12 cellular contexts compared by ENCODE assay signal in the genomic region with DNA sequence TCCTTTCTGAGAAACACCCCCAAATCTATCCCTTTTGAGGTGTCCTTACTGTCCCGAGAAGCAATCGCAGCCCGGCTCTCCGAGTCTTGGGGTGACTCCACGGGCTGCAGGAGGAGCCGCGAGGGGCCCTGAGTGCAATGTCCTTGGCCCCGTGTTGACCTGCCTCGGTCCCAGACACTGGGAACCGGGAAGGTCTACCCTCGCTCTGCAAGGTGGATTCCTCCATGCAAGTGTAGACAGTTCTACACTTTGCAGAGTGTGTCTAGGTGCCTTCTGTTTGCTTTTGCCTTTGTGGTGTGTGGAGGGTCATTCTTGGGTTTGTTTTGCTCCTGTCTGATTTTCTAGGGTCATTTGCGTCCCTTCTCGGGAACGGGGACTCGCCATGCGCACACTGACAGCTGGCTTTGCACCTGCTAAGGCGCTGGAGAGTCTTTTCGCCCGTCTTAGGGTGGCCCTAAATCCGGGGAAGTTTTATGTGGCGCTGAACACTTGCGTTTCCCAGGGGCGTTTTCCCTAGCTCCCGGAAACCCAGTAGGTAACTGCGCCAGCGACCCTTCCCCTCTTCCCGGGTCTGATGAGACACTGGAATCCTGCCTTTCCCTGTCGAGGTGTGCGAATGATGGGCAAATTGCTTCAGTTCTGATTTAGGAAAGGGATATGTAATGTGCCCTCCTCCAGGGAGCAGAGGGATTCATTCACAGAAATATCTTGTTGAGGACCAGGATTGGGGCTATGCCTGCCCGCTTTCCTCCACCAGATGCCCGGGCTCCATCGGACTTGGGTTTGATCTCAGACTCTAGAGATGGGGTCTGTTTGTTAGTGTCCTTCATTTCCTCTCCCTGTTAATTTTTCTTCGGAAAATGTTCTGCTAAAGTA. TPM values are rescaled to one million over a fixed set of nuclear protein-coding genes. Genes with fewer than 3 reads are reported as not detected.
DNase-seq lines count a peak whose midpoint lies in the region; TF ChIP-seq lines count a peak whose summit lies in the region.
"Had no signal": no experiment of that assay in that cellular context is flagged by ENCODE, and none has a peak within 500 bp of the region (broad histone marks: within the 10 kb centered on the region; RNA-seq: fewer than 3 reads in every experiment).

No MANE protein-coding gene starts in this region.

- CTCF ChIA-PET in mammary epithelial cell (lab: Charles Lee; ENCODE audit: low non-redundant PET), result no interaction called here

- in situ Hi-C loops in mammary epithelial cell (cut with MboI; ENCODE audit: low sequenced_read_pairs in 2 of 2), result no loop called here

- H3K27me3 ChIP-seq in mammary epithelial cell (ENCODE audit: insufficient read depth, low read length), result peaks cover 20% of the 10 kb centered on the region
- peaks cover 32% of the 10 kb centered on the region for H3K27me3 ChIP-seq in kidney epithelial cell (ENCODE audit: control insufficient read depth, insufficient read depth, low read length)
- H3K27me3 ChIP-seq in smooth muscle cell (ENCODE audit: low read depth), result peaks cover 83% of the 10 kb centered on the region
- H3K27me3 ChIP-seq: ascending aorta had no signal

- DNase-seq in DMS79 treated with DMSO at 0.1 percent for 48 hours (lab: John Stamatoyannopoulos, UW), result peak; percentile 50
- DNase-seq in DMS79 (lab: John Stamatoyannopoulos, UW), result no peak
- DNase-seq in mammary epithelial cell, result no peak
- DNase-seq in kidney epithelial cell (ENCODE audit: low read depth), result no peak
- DNase-seq in smooth muscle cell (lab: John Stamatoyannopoulos, UW; ENCODE audit: unreplicated experiment), result no peak
- no peak for DNase-seq in SIG-M5 treated with dmso at 0.1 percent for 504 hours (lab: John Stamatoyannopoulos, UW; ENCODE audit: unreplicated experiment)
- DNase-seq in middle frontal gyrus (ENCODE audit: extremely low spot score, low spot score), result no peak
- DNase-seq in stimulated activated CD8-positive, alpha-beta memory T cell treated with anti-CD3 and anti-CD28 coated beads, Interleukin-4, amount 100 ng/mL, for 48 hours, result no peak
- DNase-seq: KG1 had no signal

- H3K9me3 ChIP-seq in mammary epithelial cell (replicated peaks; ENCODE audit: insufficient read depth, low read length) (no peaks in the 10 kb centered on the region), smooth muscle cell (replicated peaks; ENCODE audit: low read depth) (no peaks in the 10 kb centered on the region)
- H3K9me3 ChIP-seq: ascending aorta had no signal

- no TSS peak for BruUV-seq in mammary epithelial cell (replicated peaks; lab: Mats Ljungman, UMichigan)

- WGBS in mammary epithelial cell (ENCODE audit: low coverage, missing lambda C conversion rate), result 17% methylated on average over 22 of the region's 33 CpGs
- 16% methylated on average over 33 of the region's 33 CpGs for WGBS in smooth muscle cell (ENCODE audit: low lambda C conversion rate)

- no peaks in the 10 kb centered on the region for H3F3A ChIP-seq in smooth muscle cell (ENCODE audit: low read depth)

- H3K4me2 ChIP-seq in mammary epithelial cell (ENCODE audit: insufficient read depth, low read depth, low read length) (peak overlapping the region; percentile 67), smooth muscle cell (peak overlapping the region; percentile 89)

- intact Hi-C loops in mammary epithelial cell (cut with micrococcal nuclease), result no loop called here

- H3K4me3 ChIP-seq in mammary epithelial cell (replicated peaks in 1 of 3; ENCODE audit: insufficient read depth in 1 of 3, low read depth in 2 of 3, low read length in 3 of 3) (no peak overlapping the region), kidney epithelial cell (ENCODE audit: low read depth, low read length) (peak overlapping the region; percentile 36), smooth muscle cell (peak overlapping the region; percentile 49)

- H3K27ac ChIP-seq in mammary epithelial cell (ENCODE audit: insufficient read depth, low read depth, low read length), result no peak overlapping the region
- H3K27ac ChIP-seq in smooth muscle cell (ENCODE audit: low read depth), result no peak overlapping the region
- H3K27ac ChIP-seq: ascending aorta had no signal

- H2AFZ ChIP-seq in mammary epithelial cell (ENCODE audit: low read depth, low read length) (peak overlapping the region; percentile 56), smooth muscle cell (ENCODE audit: low read depth) (peak overlapping the region; percentile 67)

- no peak for TF ChIP-seq CTCF in mammary epithelial cell (conservative IDR thresholded peaks at IDR 0.05 in 1 of 2, IDR thresholded peaks at IDR 0.05 in 1 of 2; ENCODE audit: extremely low read depth in 1 of 2, insufficient read depth in 1 of 2, low read depth in 1 of 2, low read length in 2 of 2)
- no peak for TF ChIP-seq CTCF in kidney epithelial cell (IDR thresholded peaks at IDR 0.05; ENCODE audit: insufficient read depth, low read length, poor library complexity, severe bottlenecking)
- TF ChIP-seq CTCF in smooth muscle cell (IDR thresholded peaks at IDR 0.05; ENCODE audit: borderline replicate concordance, insufficient read depth, poor library complexity, severe bottlenecking), result no peak

- H4K20me1 ChIP-seq in mammary epithelial cell (ENCODE audit: insufficient read depth, low read length) (no peaks in the 10 kb centered on the region), smooth muscle cell (ENCODE audit: low read depth) (no peaks in the 10 kb centered on the region)

- no peaks in the 10 kb centered on the region for H3K79me2 ChIP-seq in mammary epithelial cell (ENCODE audit: insufficient read depth, low read length)
- no peaks in the 10 kb centered on the region for H3K79me2 ChIP-seq in smooth muscle cell (ENCODE audit: low read depth)

- H3K36me3 ChIP-seq in mammary epithelial cell (ENCODE audit: insufficient read depth, low read length) (no peaks in the 10 kb centered on the region), kidney epithelial cell (ENCODE audit: control insufficient read depth, insufficient read depth, low read length) (no peaks in the 10 kb centered on the region), smooth muscle cell (ENCODE audit: low read depth) (no peaks in the 10 kb centered on the region)
- H3K36me3 ChIP-seq: ascending aorta had no signal

- peaks cover 3% of the 10 kb centered on the region for H3K4me1 ChIP-seq in mammary epithelial cell (ENCODE audit: insufficient read depth, low read length)
- H3K4me1 ChIP-seq in smooth muscle cell (ENCODE audit: low read depth), result no peaks in the 10 kb centered on the region
- H3K4me1 ChIP-seq: ascending aorta had no signal

- no peak overlapping the region for H3K9ac ChIP-seq in mammary epithelial cell (ENCODE audit: insufficient read depth, low read length)
- no peak overlapping the region for H3K9ac ChIP-seq in smooth muscle cell (ENCODE audit: low read depth)

- dilution Hi-C loops in mammary epithelial cell (cut with HindIII; ENCODE audit: low sequenced_read_pairs), result no loop called here

RNA-seq across cellular contexts. Expression of a gene that starts 0.8 kb away (rescaled TPM):
- total RNA-seq in mammary epithelial cell, result not detected
- polyA plus RNA-seq in mammary epithelial cell, result not detected
- polyA minus RNA-seq in mammary epithelial cell, result not detected
- total RNA-seq in kidney epithelial cell, result not detected in 2 replicates
- total RNA-seq in smooth muscle cell, result not detected in 2 replicates
- not detected in 2 replicates for polyA plus RNA-seq in smooth muscle cell
- total RNA-seq: ascending aorta, mesenteric fat pad, NCI-H460 had no signal

Comparison
In these comparisons a context has a peak if more than half of its experiments do, and no peak if none do; other contexts are left out.
1. H3K4me3 ChIP-seq: peak in kidney epithelial cell (single experiment) and smooth muscle cell (single experiment); none in mammary epithelial cell (0 of 3).